ENCODE assay signal across 13 cellular contexts in genomic region chr2:241179894-241180293, GRCh38. TPM values are rescaled to one million over a fixed set of nuclear protein-coding genes. Genes with fewer than 3 reads are reported as not detected.
DNase-seq lines count a peak whose midpoint lies in the region; ATAC-seq and TF ChIP-seq lines count a peak whose summit lies in the region.
"Had no signal": no experiment of that assay in that cellular context is flagged by ENCODE, and none has a peak within 500 bp of the region (broad histone marks: within the 10 kb centered on the region; RNA-seq: fewer than 3 reads in every experiment).

No MANE protein-coding gene starts in this region.

- no peaks in the 10 kb centered on the region for H3K9me3 Mint-ChIP-seq in activated CD4-positive, alpha-beta T cell treated with anti-CD3 and anti-CD28 coated beads, Interleukin-2, amount 10 ng/mL, durations not matched to agents 24 days and 14 days
- H3K9me3 Mint-ChIP-seq in WTC11, result no peaks in the 10 kb centered on the region
- H3K9me3 Mint-ChIP-seq in CD8-positive, alpha-beta memory T cell, result no peaks in the 10 kb centered on the region
- H3K9me3 Mint-ChIP-seq: immature natural killer cell; nephron progenitor cell; stimulated activated naive B cell treated with anti-CD40 and anti-IgM and Interleukin-4, amounts not matched to agents 10 μg/mL and 1 μg/mL and 100 μg/mL, for 72 hours had no signal

- no peaks in the 10 kb centered on the region for H3F3A ChIP-seq in smooth muscle cell (ENCODE audit: low read depth)

- POLR2A ChIA-PET in WTC11 (lab: Charles Lee), result no interaction called here
- POLR2A ChIA-PET in CD8-positive, alpha-beta memory T cell (lab: Charles Lee), result no interaction called here

- no peaks in the 10 kb centered on the region for H3K27me3 Mint-ChIP-seq in activated CD4-positive, alpha-beta T cell treated with anti-CD3 and anti-CD28 coated beads, Interleukin-2, amount 10 ng/mL, durations not matched to agents 24 days and 14 days
- no peaks in the 10 kb centered on the region for H3K27me3 Mint-ChIP-seq in WTC11 (ENCODE audit: low read depth)
- H3K27me3 Mint-ChIP-seq in CD8-positive, alpha-beta memory T cell, result no peaks in the 10 kb centered on the region
- H3K27me3 Mint-ChIP-seq: stimulated activated naive B cell treated with anti-CD40 and anti-IgM and Interleukin-4, amounts not matched to agents 10 μg/mL and 1 μg/mL and 100 μg/mL, for 72 hours had no signal

- no peaks in the 10 kb centered on the region for H4K20me1 ChIP-seq in smooth muscle cell (ENCODE audit: low read depth)

- H3K27me3 ChIP-seq in tibial artery (no peaks in the 10 kb centered on the region), smooth muscle cell (ENCODE audit: low read depth) (no peaks in the 10 kb centered on the region)
- H3K27me3 ChIP-seq in CD8-positive, alpha-beta memory T cell (ENCODE audit: insufficient read depth, low read length, poor library complexity, severe bottlenecking), result no peaks in the 10 kb centered on the region

- H2AFZ ChIP-seq in smooth muscle cell (ENCODE audit: low read depth), result no peak overlapping the region

- H3K4me1 Mint-ChIP-seq in activated CD4-positive, alpha-beta T cell treated with anti-CD3 and anti-CD28 coated beads, Interleukin-2, amount 10 ng/mL, durations not matched to agents 24 days and 14 days, result peaks cover 10% of the 10 kb centered on the region
- 0 out of 2 replicates have a peak, but pooled peaks cover 5% of the 10 kb centered on the region for H3K4me1 Mint-ChIP-seq in WTC11
- peaks cover 0 to 5% (median 0%) of the 10 kb centered on the region in 3 donors for H3K4me1 Mint-ChIP-seq in CD8-positive, alpha-beta memory T cell
- H3K4me1 Mint-ChIP-seq: immature natural killer cell; stimulated activated naive B cell treated with anti-CD40 and anti-IgM and Interleukin-4, amounts not matched to agents 10 μg/mL and 1 μg/mL and 100 μg/mL, for 72 hours had no signal

- H3K4me3 Mint-ChIP-seq in activated CD4-positive, alpha-beta T cell treated with anti-CD3 and anti-CD28 coated beads, Interleukin-2, amount 10 ng/mL, durations not matched to agents 24 days and 14 days, result no peak overlapping the region
- H3K4me3 Mint-ChIP-seq in WTC11, result no peak overlapping the region
- no peak overlapping the region for H3K4me3 Mint-ChIP-seq in CD8-positive, alpha-beta memory T cell
- H3K4me3 Mint-ChIP-seq: immature natural killer cell; nephron progenitor cell; stimulated activated naive B cell treated with anti-CD40 and anti-IgM and Interleukin-4, amounts not matched to agents 10 μg/mL and 1 μg/mL and 100 μg/mL, for 72 hours had no signal

- WGBS in smooth muscle cell (ENCODE audit: low lambda C conversion rate), result 76% methylated on average over 4 of the region's 4 CpGs

- H3K4me3 ChIP-seq in AG10803 (ENCODE audit: low read length) (no peak overlapping the region), tibial artery (no peak overlapping the region), smooth muscle cell (no peak overlapping the region)
- H3K4me3 ChIP-seq in CD8-positive, alpha-beta memory T cell (ENCODE audit: low read length), result no peak overlapping the region
- H3K4me3 ChIP-seq: SK-N-MC had no signal

- no peak overlapping the region for H3K4me2 ChIP-seq in smooth muscle cell

- H3K79me2 ChIP-seq in smooth muscle cell (ENCODE audit: low read depth), result no peaks in the 10 kb centered on the region

- no peaks in the 10 kb centered on the region for H3K4me1 ChIP-seq in tibial artery
- no peaks in the 10 kb centered on the region for H3K4me1 ChIP-seq in smooth muscle cell (ENCODE audit: low read depth)
- H3K4me1 ChIP-seq in CD8-positive, alpha-beta memory T cell (ENCODE audit: insufficient read depth, low read length), result no peaks in the 10 kb centered on the region

- no peak overlapping the region for H3K9ac ChIP-seq in smooth muscle cell (ENCODE audit: low read depth)

- peaks cover 36% of the 10 kb centered on the region for H3K36me3 Mint-ChIP-seq in activated CD4-positive, alpha-beta T cell treated with anti-CD3 and anti-CD28 coated beads, Interleukin-2, amount 10 ng/mL, durations not matched to agents 24 days and 14 days (ENCODE audit: low read depth)
- H3K36me3 Mint-ChIP-seq in WTC11, result peaks cover 5% of the 10 kb centered on the region
- peaks cover 7 to 74% (median 18%) of the 10 kb centered on the region in 3 donors for H3K36me3 Mint-ChIP-seq in CD8-positive, alpha-beta memory T cell

- no peak for TF ChIP-seq CTCF in AG10803 (conservative IDR thresholded peaks at IDR 0.05; ENCODE audit: low read length)
- TF ChIP-seq CTCF in WTC11 (IDR thresholded peaks at IDR 0.05), result no peak
- TF ChIP-seq CTCF in tibial artery (IDR thresholded peaks at IDR 0.05), result no peak
- no peak for TF ChIP-seq CTCF in smooth muscle cell (IDR thresholded peaks at IDR 0.05; ENCODE audit: borderline replicate concordance, insufficient read depth, poor library complexity, severe bottlenecking)

- ATAC-seq in WTC11 (no peak), left ventricle myocardium superior (peak; percentile 32)
- ATAC-seq: stimulated activated naive B cell treated with anti-CD40 and anti-IgM and Interleukin-4, amounts not matched to agents 10 μg/mL and 1 μg/mL and 100 μg/mL, for 72 hours had no signal

- no peaks in the 10 kb centered on the region for H3K9me3 ChIP-seq in tibial artery
- no peaks in the 10 kb centered on the region for H3K9me3 ChIP-seq in smooth muscle cell (replicated peaks; ENCODE audit: low read depth)
- H3K9me3 ChIP-seq in CD8-positive, alpha-beta memory T cell (ENCODE audit: low read length), result no peaks in the 10 kb centered on the region

- peak overlapping the region; percentile 63 for H3K27ac Mint-ChIP-seq in activated CD4-positive, alpha-beta T cell treated with anti-CD3 and anti-CD28 coated beads, Interleukin-2, amount 10 ng/mL, durations not matched to agents 24 days and 14 days
- peak overlapping the region; percentile 40; the same call in 1 of the 2 replicates for H3K27ac Mint-ChIP-seq in WTC11
- H3K27ac Mint-ChIP-seq in CD8-positive, alpha-beta memory T cell, result peak overlapping the region in 2 of 8 donors; percentile 43 to 69
- H3K27ac Mint-ChIP-seq: immature natural killer cell; nephron progenitor cell; stimulated activated naive B cell treated with anti-CD40 and anti-IgM and Interleukin-4, amounts not matched to agents 10 μg/mL and 1 μg/mL and 100 μg/mL, for 72 hours had no signal

- H3K36me3 ChIP-seq in tibial artery, result peaks cover 46 to 93% (median 54%) of the 10 kb centered on the region in 3 donors
- no peaks in the 10 kb centered on the region for H3K36me3 ChIP-seq in smooth muscle cell (ENCODE audit: low read depth)
- no peaks in the 10 kb centered on the region for H3K36me3 ChIP-seq in CD8-positive, alpha-beta memory T cell (ENCODE audit: insufficient read depth, low read length)

- H3K27ac ChIP-seq in tibial artery (no peak overlapping the region), smooth muscle cell (ENCODE audit: low read depth) (no peak overlapping the region)
- no peak overlapping the region for H3K27ac ChIP-seq in CD8-positive, alpha-beta memory T cell (ENCODE audit: low read depth, low read length)
- H3K27ac ChIP-seq: SK-N-MC had no signal

- CTCF ChIA-PET in WTC11 (lab: Charles Lee), result interaction anchor here (0.6 to 2.3 kb wide), 13 partner anchors 17 to 698 kb away, joined by 3 to 12 read pairs (median 4); no protein-coding TSS in a partner anchor
- CTCF ChIA-PET in CD8-positive, alpha-beta memory T cell (lab: Charles Lee), result no interaction called here

- no peak for DNase-seq in activated CD4-positive, alpha-beta T cell treated with anti-CD3 and anti-CD28 coated beads, Interleukin-2, amount 10 ng/mL, durations not matched to agents 24 days and 14 days
- no peak for DNase-seq in activated CD4-positive, alpha-beta T cell treated with anti-CD3 and anti-CD28 coated beads for 4 hours
- DNase-seq in AG10803 (ENCODE audit: low read depth), result peak; percentile 43
- no peak for DNase-seq in WTC11 (ENCODE audit: low spot score)
- no peak for DNase-seq in left ventricle myocardium superior
- no peak for DNase-seq in tibial artery
- no peak for DNase-seq in smooth muscle cell (lab: John Stamatoyannopoulos, UW; ENCODE audit: unreplicated experiment)
- no peak for DNase-seq in CD8-positive, alpha-beta memory T cell
- DNase-seq: immature natural killer cell; NCI-H1694 treated with DMSO at 0.1 percent for 48 hours; nephron progenitor cell; stimulated activated naive B cell treated with anti-CD40 and anti-IgM and Interleukin-4, amounts not matched to agents 10 μg/mL and 1 μg/mL and 100 μg/mL, for 72 hours had no signal

- intact Hi-C loops in activated CD4-positive, alpha-beta T cell treated with anti-CD3 and anti-CD28 coated beads, Interleukin-2, amount 10 ng/mL, durations not matched to agents 24 days and 14 days (cut with micrococcal nuclease), result no loop called here
- intact Hi-C loops in left ventricle myocardium superior (cut with micrococcal nuclease) (no loop called here), tibial artery (cut with DNase I; ENCODE audit: low total_unique reads) (no loop called here)

RNA-seq across cellular contexts. Expression of gene ANO7, which starts 8.6 kb away (rescaled TPM):
- 2.8 and 3.5 TPM in 2 replicates for total RNA-seq in activated CD4-positive, alpha-beta T cell treated with anti-CD3 and anti-CD28 coated beads, Interleukin-2, amount 10 ng/mL, durations not matched to agents 24 days and 14 days
- total RNA-seq in WTC11 (2021) (8.0 to 8.8 TPM (median 8.6 TPM) in 3 replicates), left ventricle myocardium superior (1.1 TPM), smooth muscle cell (0.36 and 1.3 TPM in 2 replicates)
- polyA plus RNA-seq in smooth muscle cell, result 1.4 and 4.9 TPM in 2 replicates
- under 1 TPM; 0.83 to 0.86 TPM for total RNA-seq in CD8-positive, alpha-beta memory T cell
- polyA plus RNA-seq in CD8-positive, alpha-beta memory T cell, result not detected

RNA-seq across cellular contexts. Expression of gene PPP1R7, which starts 29.6 kb away (rescaled TPM):
- total RNA-seq in activated CD4-positive, alpha-beta T cell treated with anti-CD3 and anti-CD28 coated beads, Interleukin-2, amount 10 ng/mL, durations not matched to agents 24 days and 14 days, result 111 and 113 TPM in 2 replicates
- total RNA-seq in WTC11 (2021) (44.0 to 49.1 TPM (median 49.0 TPM) in 3 replicates), left ventricle myocardium superior (70.3 TPM), smooth muscle cell (44.3 and 54.3 TPM in 2 replicates)
- polyA plus RNA-seq in smooth muscle cell, result 74.9 and 86.8 TPM in 2 replicates
- total RNA-seq in CD8-positive, alpha-beta memory T cell, result 10 to 100 TPM; 82.6 to 87.2 TPM
- polyA plus RNA-seq in CD8-positive, alpha-beta memory T cell, result 132 TPM

RNA-seq across cellular contexts. Expression of gene PASK, which starts 30.6 kb away (rescaled TPM):
- 87.5 and 92.0 TPM in 2 replicates for total RNA-seq in activated CD4-positive, alpha-beta T cell treated with anti-CD3 and anti-CD28 coated beads, Interleukin-2, amount 10 ng/mL, durations not matched to agents 24 days and 14 days
- 64.7 to 80.9 TPM (median 72.8 TPM) in 3 replicates for total RNA-seq in WTC11 (2021)
- 3.4 TPM for total RNA-seq in left ventricle myocardium superior
- total RNA-seq in smooth muscle cell, result 2.6 and 8.9 TPM in 2 replicates
- 2.6 and 3.9 TPM in 2 replicates for polyA plus RNA-seq in smooth muscle cell
- total RNA-seq in CD8-positive, alpha-beta memory T cell, result 10 to 100 TPM; 92.8 to 93.8 TPM
- 32.8 TPM for polyA plus RNA-seq in CD8-positive, alpha-beta memory T cell
